ENCODE assay signal across 8 cellular contexts in genomic region chr6:131532476-131533108, GRCh38. TPM values are rescaled to one million over a fixed set of nuclear protein-coding genes. Genes with fewer than 3 reads are reported as not detected.
DNase-seq lines count a peak whose midpoint lies in the region; ATAC-seq, FAIRE-seq and TF ChIP-seq lines count a peak whose summit lies in the region.

No MANE protein-coding gene starts in this region.

- WGBS in H9 (ENCODE audit: extremely low coverage, insufficient read length, low lambda C conversion rate) = no CpG with 5 or more reads among the region's 4 CpGs
- WGBS in gastroesophageal sphincter (ENCODE audit: low coverage in 1 of 2), 2 donors = 61 to 76% methylated on average over 3 of the region's 4 CpGs

- H3K14ac ChIP-seq in H9 (ENCODE audit: insufficient read depth, low read length) = no peak overlapping the region

- ATAC-seq in GM21529 (IDR thresholded peaks at IDR 0.05; ENCODE audit: unreplicated experiment) = peak; percentile 90
- ATAC-seq in gastroesophageal sphincter = no peak

- TF ChIP-seq POLR2A in gastroesophageal sphincter (IDR thresholded peaks at IDR 0.05) = no peak

- no peak overlapping the region for H3K4me3 Mint-ChIP-seq in H9

- no peak overlapping the region for H2BK5ac ChIP-seq in H9 (ENCODE audit: insufficient read length, low read length)

- H4K20me1 ChIP-seq in H9 (ENCODE audit: control insufficient read depth, insufficient read depth, insufficient read length) = no peaks in the 10 kb centered on the region

- no peak overlapping the region for H4K5ac ChIP-seq in H9 (ENCODE audit: insufficient read length, low read depth, low read length)

- no peak overlapping the region for H3K9ac ChIP-seq in H9 (ENCODE audit: extremely low read depth, insufficient read length, low read length)

- H3K4me3 ChIP-seq in GM06990 (replicated peaks; ENCODE audit: low read depth, low read length) (no peak overlapping the region), bronchial epithelial cell (ENCODE audit: low read depth, low read length) (no peak overlapping the region), gastroesophageal sphincter (no peak overlapping the region)

- no peaks in the 10 kb centered on the region for H3K9me3 ChIP-seq in H9 (ENCODE audit: control insufficient read depth, low read depth, low read length)
- H3K9me3 ChIP-seq in gastroesophageal sphincter = no peaks in the 10 kb centered on the region

- no peak overlapping the region for H3K4ac ChIP-seq in H9 (ENCODE audit: low read depth, low read length)

- H3K23me2 ChIP-seq in H9 (ENCODE audit: insufficient read length, low read depth, low read length, poor library complexity, severe bottlenecking) = no peaks in the 10 kb centered on the region

- H3K79me2 ChIP-seq in H9 (ENCODE audit: insufficient read depth, low read length) = no peaks in the 10 kb centered on the region

- no peak for TF ChIP-seq EP300 in gastroesophageal sphincter (IDR thresholded peaks at IDR 0.05)

- H2AK5ac ChIP-seq in H9 (ENCODE audit: insufficient read length, low read length) = no peak overlapping the region

- no peak overlapping the region for H2AFZ ChIP-seq in H9 (ENCODE audit: low read length)

- FAIRE-seq in bronchial epithelial cell (lab: Jason Lieb, UNC) = no peak

- H2BK120ac ChIP-seq in H9 (ENCODE audit: low read depth, low read length, poor library complexity, severe bottlenecking) = no peak overlapping the region

- H3K4me2 ChIP-seq in H9 (ENCODE audit: insufficient read depth, insufficient read length, low read length) = no peak overlapping the region

- H3K27me3 Mint-ChIP-seq in H9 (ENCODE audit: low read depth) = no peaks in the 10 kb centered on the region

- no peaks in the 10 kb centered on the region for H3K36me3 ChIP-seq in GM06990 (ENCODE audit: control insufficient read depth, insufficient read depth, low read length)
- H3K36me3 ChIP-seq in bronchial epithelial cell (ENCODE audit: control insufficient read depth, insufficient read depth, low read length) = no peaks in the 10 kb centered on the region
- H3K36me3 ChIP-seq in gastroesophageal sphincter = no peaks in the 10 kb centered on the region

- H4K91ac ChIP-seq in H9 (ENCODE audit: insufficient read length, low read depth, low read length) = no peak overlapping the region

- H3K27ac ChIP-seq in H9 (ENCODE audit: insufficient read length, low read depth, low read length) = no peak overlapping the region
- no peak overlapping the region for H3K27ac ChIP-seq in gastroesophageal sphincter

- TF ChIP-seq CTCF in GM06990 (IDR thresholded peaks at IDR 0.05; ENCODE audit: insufficient read depth, low read length, poor library complexity, severe bottlenecking) (no peak), bronchial epithelial cell (IDR thresholded peaks at IDR 0.05; ENCODE audit: insufficient read depth, low read length, severe bottlenecking) (no peak), H9 (conservative IDR thresholded peaks at IDR 0.05) (no peak), gastroesophageal sphincter (IDR thresholded peaks at IDR 0.05) (no peak)

- peaks cover 3 to 7% of the 10 kb centered on the region in 2 experiments; a peak in 3 of 4 replicates for H3K4me1 Mint-ChIP-seq in H9

- no peak overlapping the region for H3K23ac ChIP-seq in H9 (ENCODE audit: insufficient read length, low read depth, low read length)

- H3K79me1 ChIP-seq in H9 (ENCODE audit: insufficient read depth, low read depth, low read length, poor library complexity, severe bottlenecking) = no peaks in the 10 kb centered on the region

- no peak overlapping the region for H2BK20ac ChIP-seq in H9 (ENCODE audit: low read depth, low read length, poor library complexity, severe bottlenecking)

- no peak overlapping the region for H3K56ac ChIP-seq in H9 (ENCODE audit: insufficient read length, low read depth, low read length)

- no peaks in the 10 kb centered on the region for H3K4me1 ChIP-seq in H9 (ENCODE audit: insufficient read depth, low read length)
- H3K4me1 ChIP-seq in gastroesophageal sphincter = no peaks in the 10 kb centered on the region

- no peak overlapping the region; a peak in 1 of 7 replicates for H3K27ac Mint-ChIP-seq in H9

- peaks cover 0 to 11% (median 6%) of the 10 kb centered on the region in 3 experiments; a peak in 4 of 7 replicates for H3K36me3 Mint-ChIP-seq in H9 (ENCODE audit: insufficient read depth in 1 of 3, low read depth in 3 of 3)

- H2BK12ac ChIP-seq in H9 (ENCODE audit: insufficient read length, low read depth, low read length) = no peak overlapping the region

- no peak overlapping the region for H2BK15ac ChIP-seq in H9 (ENCODE audit: low read depth, low read length)

- H3K27me3 ChIP-seq in GM06990 (replicated peaks; ENCODE audit: control insufficient read depth, insufficient read depth, low read length) (no peaks in the 10 kb centered on the region), bronchial epithelial cell (ENCODE audit: control insufficient read depth, insufficient read depth, low read length) (peaks cover 1% of the 10 kb centered on the region), H9 (ENCODE audit: insufficient read depth, low read length) (no peaks in the 10 kb centered on the region), gastroesophageal sphincter (peaks cover 5% of the 10 kb centered on the region)

- peaks cover 5 to 9% of the 10 kb centered on the region in 2 experiments; a peak in 4 of 5 replicates for H3K9me3 Mint-ChIP-seq in H9

- H4K8ac ChIP-seq in H9 (replicated peaks; ENCODE audit: insufficient read length, low read depth, low read length) = no peak overlapping the region

- H3T11ph ChIP-seq in H9 (ENCODE audit: low read length) = no peak overlapping the region

- no peak overlapping the region for H3K18ac ChIP-seq in H9 (ENCODE audit: insufficient read length, low read depth, low read length)

- peak; percentile 44 for DNase-seq in GM06990 (ENCODE audit: extremely low read depth, insufficient read length)
- peak; percentile 15 for DNase-seq in HT1080 (ENCODE audit: low read depth)
- DNase-seq in bronchial epithelial cell (ENCODE audit: low read depth) = peak; percentile 30
- DNase-seq in DMS 273 (lab: John Stamatoyannopoulos, UW; ENCODE audit: unreplicated experiment) = no peak
- no peak for DNase-seq in H9
- DNase-seq in pons (ENCODE audit: low spot score) = no peak

RNA-seq across cellular contexts. Expression of gene ARG1, which starts 40.4 kb away (rescaled TPM):
- not detected in 2 replicates for total RNA-seq in HT1080 (2014; rRNA removed; shearing (Covaris generic))
- not detected in 2 replicates for polyA plus RNA-seq in HT1080 (2015; cell fraction: cytosol; rRNA removed)
- polyA plus RNA-seq in HT1080 (2015; cell fraction: nucleus; rRNA removed) = not detected in 2 replicates
- total RNA-seq in bronchial epithelial cell (not detected in 2 replicates), H9 (2021) (not detected in 2 replicates), gastroesophageal sphincter (under 1 TPM in 1 of 4 donors, not detected in 3; 0.81 TPM)

Comparison
In these comparisons a context has a peak if more than half of its experiments do, and no peak if none do; other contexts are left out.
1. DNase-seq: peak in GM06990 (single experiment), HT1080 (single experiment) and bronchial epithelial cell (single experiment); none in DMS 273 (single experiment), H9 (single experiment) and pons (single experiment).